ENCODE assay signal across 1 cellular context in the genomic region with DNA sequence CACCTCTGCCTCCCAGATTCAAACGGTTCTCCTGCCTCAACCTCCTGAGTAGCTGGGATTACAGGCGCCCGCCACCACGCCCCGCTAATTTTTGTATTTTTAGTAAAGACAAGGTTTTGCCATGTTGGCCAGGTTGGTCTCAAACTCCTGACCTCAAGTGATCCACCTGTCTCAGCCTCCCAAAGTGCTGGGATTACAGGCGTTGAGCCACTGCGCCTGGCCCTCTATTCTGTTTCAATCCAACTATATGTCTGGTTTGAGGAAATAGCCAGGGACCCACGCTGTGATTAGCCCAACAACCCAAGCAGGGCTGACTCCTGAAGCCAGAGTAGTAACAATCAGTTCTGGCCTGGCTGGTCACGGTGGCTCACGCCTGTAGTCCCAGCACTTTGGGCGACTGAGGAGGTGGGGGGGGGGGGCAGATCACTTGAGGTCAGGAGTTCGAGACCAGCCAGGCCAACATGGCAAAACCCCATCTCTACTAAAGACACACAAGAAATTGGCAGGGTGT.
TF ChIP-seq lines count a peak whose summit lies in the region.
"Not testable (repeated sequence)": the region's sequence is repeated elsewhere in the genome, so short reads cannot be mapped to it uniquely, and the experiment has no call there.

No MANE protein-coding gene starts in this region.

TF ChIP-seq in K562, 482 proteins besides CTCF, POLR2A, EP300 and RAD21:
- TF ChIP-seq, protein P1, sequence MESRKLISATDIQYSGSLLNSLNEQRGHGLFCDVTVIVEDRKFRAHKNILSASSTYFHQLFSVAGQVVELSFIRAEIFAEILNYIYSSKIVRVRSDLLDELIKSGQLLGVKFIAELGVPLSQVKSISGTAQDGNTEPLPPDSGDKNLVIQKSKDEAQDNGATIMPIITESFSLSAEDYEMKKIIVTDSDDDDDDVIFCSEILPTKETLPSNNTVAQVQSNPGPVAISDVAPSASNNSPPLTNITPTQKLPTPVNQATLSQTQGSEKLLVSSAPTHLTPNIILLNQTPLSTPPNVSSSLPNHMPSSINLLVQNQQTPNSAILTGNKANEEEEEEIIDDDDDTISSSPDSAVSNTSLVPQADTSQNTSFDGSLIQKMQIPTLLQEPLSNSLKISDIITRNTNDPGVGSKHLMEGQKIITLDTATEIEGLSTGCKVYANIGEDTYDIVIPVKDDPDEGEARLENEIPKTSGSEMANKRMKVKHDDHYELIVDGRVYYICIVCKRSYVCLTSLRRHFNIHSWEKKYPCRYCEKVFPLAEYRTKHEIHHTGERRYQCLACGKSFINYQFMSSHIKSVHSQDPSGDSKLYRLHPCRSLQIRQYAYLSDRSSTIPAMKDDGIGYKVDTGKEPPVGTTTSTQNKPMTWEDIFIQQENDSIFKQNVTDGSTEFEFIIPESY (CRISPR knock-in tag; IDR thresholded peaks at IDR 0.05): peak; percentile 74
- TF ChIP-seq, protein P2, sequence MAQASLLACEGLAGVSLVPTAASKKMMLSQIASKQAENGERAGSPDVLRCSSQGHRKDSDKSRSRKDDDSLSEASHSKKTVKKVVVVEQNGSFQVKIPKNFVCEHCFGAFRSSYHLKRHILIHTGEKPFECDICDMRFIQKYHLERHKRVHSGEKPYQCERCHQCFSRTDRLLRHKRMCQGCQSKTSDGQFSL (CRISPR knock-in tag; IDR thresholded peaks at IDR 0.05): peak; percentile 20; the same call in 1 of the 2 replicates
- TF ChIP-seq, protein P2 (tag; IDR thresholded peaks at IDR 0.05): not testable (repeated sequence)
- TF ChIP-seq, protein P3, sequence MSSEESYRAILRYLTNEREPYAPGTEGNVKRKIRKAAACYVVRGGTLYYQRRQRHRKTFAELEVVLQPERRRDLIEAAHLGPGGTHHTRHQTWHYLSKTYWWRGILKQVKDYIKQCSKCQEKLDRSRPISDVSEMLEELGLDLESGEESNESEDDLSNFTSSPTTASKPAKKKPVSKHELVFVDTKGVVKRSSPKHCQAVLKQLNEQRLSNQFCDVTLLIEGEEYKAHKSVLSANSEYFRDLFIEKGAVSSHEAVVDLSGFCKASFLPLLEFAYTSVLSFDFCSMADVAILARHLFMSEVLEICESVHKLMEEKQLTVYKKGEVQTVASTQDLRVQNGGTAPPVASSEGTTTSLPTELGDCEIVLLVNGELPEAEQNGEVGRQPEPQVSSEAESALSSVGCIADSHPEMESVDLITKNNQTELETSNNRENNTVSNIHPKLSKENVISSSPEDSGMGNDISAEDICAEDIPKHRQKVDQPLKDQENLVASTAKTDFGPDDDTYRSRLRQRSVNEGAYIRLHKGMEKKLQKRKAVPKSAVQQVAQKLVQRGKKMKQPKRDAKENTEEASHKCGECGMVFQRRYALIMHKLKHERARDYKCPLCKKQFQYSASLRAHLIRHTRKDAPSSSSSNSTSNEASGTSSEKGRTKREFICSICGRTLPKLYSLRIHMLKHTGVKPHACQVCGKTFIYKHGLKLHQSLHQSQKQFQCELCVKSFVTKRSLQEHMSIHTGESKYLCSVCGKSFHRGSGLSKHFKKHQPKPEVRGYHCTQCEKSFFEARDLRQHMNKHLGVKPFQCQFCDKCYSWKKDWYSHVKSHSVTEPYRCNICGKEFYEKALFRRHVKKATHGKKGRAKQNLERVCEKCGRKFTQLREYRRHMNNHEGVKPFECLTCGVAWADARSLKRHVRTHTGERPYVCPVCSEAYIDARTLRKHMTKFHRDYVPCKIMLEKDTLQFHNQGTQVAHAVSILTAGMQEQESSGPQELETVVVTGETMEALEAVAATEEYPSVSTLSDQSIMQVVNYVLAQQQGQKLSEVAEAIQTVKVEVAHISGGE (CRISPR knock-in tag; IDR thresholded peaks at IDR 0.05): peak in 1 of 3 experiments; percentile 92; a peak in 2 of 6 replicates
